Comparison of ENCODE assay signal across 19 cellular contexts in genomic region chr4:177410566-177410965, GRCh38. TPM values are rescaled to one million over a fixed set of nuclear protein-coding genes. Genes with fewer than 3 reads are reported as not detected.
A peak's percentile ranks its signal among the peaks of the same experiment; 100 is the strongest.
DNase-seq lines count a peak whose midpoint lies in the region; ATAC-seq and TF ChIP-seq lines count a peak whose summit lies in the region.
"Had no signal": no experiment of that assay in that cellular context is flagged by ENCODE, and none has a peak within 500 bp of the region (broad histone marks: within the 10 kb centered on the region; RNA-seq: fewer than 3 reads in every experiment).

No MANE protein-coding gene starts in this region.

- peaks cover 0 to 10% of the 10 kb centered on the region in 2 donors for H3K9me3 Mint-ChIP-seq in activated naive CD4-positive, alpha-beta T cell treated with anti-CD3 and anti-CD28 coated beads, Interleukin-2, amount 50 U/mL, for 72 hours

- no peak overlapping the region for H3K4me3 ChIP-seq in fibroblast of villous mesenchyme (ENCODE audit: low read depth, low read length)

- no peak for TF ChIP-seq CTCF in fibroblast of villous mesenchyme (IDR thresholded peaks at IDR 0.05; ENCODE audit: insufficient read depth, low read depth, low read length)

- H3K27ac Mint-ChIP-seq in activated naive CD4-positive, alpha-beta T cell treated with anti-CD3 and anti-CD28 coated beads, Interleukin-2, amount 50 U/mL, for 72 hours = no peak overlapping the region
- H3K27ac Mint-ChIP-seq: B cell, CD14-positive monocyte, T-helper 17 cell had no signal

- H3K36me3 Mint-ChIP-seq in activated naive CD4-positive, alpha-beta T cell treated with anti-CD3 and anti-CD28 coated beads, Interleukin-2, amount 50 U/mL, for 72 hours = no peaks in the 10 kb centered on the region
- H3K36me3 Mint-ChIP-seq: CD14-positive monocyte had no signal

- DNase-seq in DMS53 treated with DMSO at 0.1 percent for 48 hours (lab: John Stamatoyannopoulos, UW; ENCODE audit: unreplicated experiment) (peak; percentile 7), NCI-H510A (lab: John Stamatoyannopoulos, UW) (peak; percentile 26), fibroblast of villous mesenchyme (ENCODE audit: low read depth) (peak; percentile 53), GDM1 (lab: John Stamatoyannopoulos, UW) (no peak), amniotic stem cell (lab: John Stamatoyannopoulos, UW) (no peak), hippocampal formation (lab: John Stamatoyannopoulos, UW) (no peak)
- no peak for DNase-seq in activated naive CD4-positive, alpha-beta T cell treated with anti-CD3 and anti-CD28 coated beads, Interleukin-2, amount 50 U/mL, for 72 hours (ENCODE audit: low spot score in 2 of 2)
- DNase-seq: DMS79, EL, NCI-H1048, NCI-H1694 treated with DMSO at 0.1 percent for 48 hours, NCI-H446 treated with DMSO at 0.1 percent for 48 hours, NCI-H774, SK-N-SH, SW 1271, T-helper 17 cell had no signal

- ATAC-seq in activated naive CD4-positive, alpha-beta T cell treated with anti-CD3 and anti-CD28 coated beads, Interleukin-2, amount 50 U/mL, for 72 hours = no peak
- ATAC-seq: HCT116, T-helper 17 cell had no signal

RNA-seq across cellular contexts. Expression of gene AGA, which starts 31.7 kb away (rescaled TPM):
- 26.3 and 65.7 TPM in 2 replicates for total RNA-seq in fibroblast of villous mesenchyme
- total RNA-seq in activated naive CD4-positive, alpha-beta T cell treated with anti-CD3 and anti-CD28 coated beads, Interleukin-2, amount 50 U/mL, for 72 hours = 10 to 100 TPM; 11.6 to 19.1 TPM

Comparison
In these comparisons a context has a peak if more than half of its experiments do, and no peak if none do; other contexts are left out.
1. DNase-seq: peak in DMS53 treated with DMSO at 0.1 percent for 48 hours (single experiment), NCI-H510A (single experiment) and fibroblast of villous mesenchyme (single experiment); none in GDM1 (single experiment), activated naive CD4-positive, alpha-beta T cell treated with anti-CD3 and anti-CD28 coated beads, Interleukin-2, amount 50 U/mL, for 72 hours (0 of 2), amniotic stem cell (single experiment) and hippocampal formation (0 of 2).